8 cellular contexts compared by ENCODE assay signal in the genomic region with DNA sequence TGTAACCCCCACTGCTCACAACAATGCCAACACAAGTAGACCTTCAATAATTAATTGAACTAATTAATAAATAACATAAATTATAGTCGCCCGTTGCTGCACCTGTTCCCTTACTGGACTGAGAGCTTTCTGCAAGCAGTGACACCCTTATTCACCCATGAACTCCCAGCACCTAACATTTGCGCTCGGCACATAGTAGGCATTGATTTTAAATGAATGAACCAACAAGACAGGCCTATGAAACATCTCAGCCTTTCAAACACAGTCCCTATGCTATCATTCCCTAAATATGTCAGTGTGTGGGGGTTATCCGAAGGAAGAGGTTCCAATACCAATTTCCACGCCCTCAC. TPM values are rescaled to one million over a fixed set of nuclear protein-coding genes. Genes with fewer than 3 reads are reported as not detected.
DNase-seq lines count a peak whose midpoint lies in the region; ATAC-seq and TF ChIP-seq lines count a peak whose summit lies in the region.

No MANE protein-coding gene starts in this region.

- intact Hi-C loops in left lung (cut with DNase I), result loop anchor here in 1 of 2 donors (10.0 kb wide), 1 partner anchor 65 kb away; a partner anchor contains a TSS

- H3K27ac ChIP-seq in left lung, result no peak overlapping the region
- H3K27ac ChIP-seq in suprapubic skin, result no peak overlapping the region

- no peak for TF ChIP-seq EP300 in suprapubic skin (IDR thresholded peaks at IDR 0.05)

- peaks cover 16 to 56% of the 10 kb centered on the region in 2 donors for H3K4me1 ChIP-seq in left lung
- H3K4me1 ChIP-seq in suprapubic skin, result peaks cover 42% of the 10 kb centered on the region

- no peaks in the 10 kb centered on the region for H3K9me3 Mint-ChIP-seq in T-helper 1 cell treated with Interleukin-12 subunit alpha and Interleukin-12 subunit beta and Interleukin-4 antibody, amounts not matched to agents 30 μg/mL and 1 μg/mL, for 36 hours
- H3K9me3 Mint-ChIP-seq in activated naive CD8-positive, alpha-beta T cell treated with anti-CD3 and anti-CD28 coated beads, Interleukin-2, amount 10 ng/mL, durations not matched to agents 7 days and 5 days, result no peaks in the 10 kb centered on the region

- no peak for TF ChIP-seq POLR2A in suprapubic skin (IDR thresholded peaks at IDR 0.05)

- POLR2A ChIA-PET in activated naive CD8-positive, alpha-beta T cell treated with anti-CD3 and anti-CD28 coated beads, Interleukin-2, amount 10 ng/mL, durations not matched to agents 7 days and 5 days (lab: Charles Lee), result interaction anchor here (0.8 to 1.6 kb wide), 2 partner anchors 145 to 173 kb away, joined by 3 to 4 read pairs; no protein-coding TSS in a partner anchor

- peaks cover 6% of the 10 kb centered on the region for H3K36me3 Mint-ChIP-seq in T-helper 1 cell treated with Interleukin-12 subunit alpha and Interleukin-12 subunit beta and Interleukin-4 antibody, amounts not matched to agents 30 μg/mL and 1 μg/mL, for 36 hours (ENCODE audit: low read depth)
- peaks cover 7% of the 10 kb centered on the region for H3K36me3 Mint-ChIP-seq in activated naive CD8-positive, alpha-beta T cell treated with anti-CD3 and anti-CD28 coated beads, Interleukin-2, amount 10 ng/mL, durations not matched to agents 7 days and 5 days

- H3K27me3 ChIP-seq in left lung (no peaks in the 10 kb centered on the region), suprapubic skin (no peaks in the 10 kb centered on the region)

- DNase-seq in T-helper 1 cell (no peak), left lung (no peak), suprapubic skin (ENCODE audit: low spot score in 2 of 2) (no peak), KG1 (lab: John Stamatoyannopoulos, UW) (no peak), HuH-7.5 (ENCODE audit: low spot score) (no peak), NCI-H82 (lab: John Stamatoyannopoulos, UW) (no peak)
- no peak for DNase-seq in activated naive CD8-positive, alpha-beta T cell treated with anti-CD3 and anti-CD28 coated beads, Interleukin-2, amount 10 ng/mL, durations not matched to agents 7 days and 5 days

- no peaks in the 10 kb centered on the region for H3K27me3 Mint-ChIP-seq in T-helper 1 cell treated with Interleukin-12 subunit alpha and Interleukin-12 subunit beta and Interleukin-4 antibody, amounts not matched to agents 30 μg/mL and 1 μg/mL, for 36 hours (ENCODE audit: low read depth)
- no peaks in the 10 kb centered on the region for H3K27me3 Mint-ChIP-seq in activated naive CD8-positive, alpha-beta T cell treated with anti-CD3 and anti-CD28 coated beads, Interleukin-2, amount 10 ng/mL, durations not matched to agents 7 days and 5 days

- peak overlapping the region; percentile 97 for H3K4me3 Mint-ChIP-seq in T-helper 1 cell treated with Interleukin-12 subunit alpha and Interleukin-12 subunit beta and Interleukin-4 antibody, amounts not matched to agents 30 μg/mL and 1 μg/mL, for 36 hours
- H3K4me3 Mint-ChIP-seq in activated naive CD8-positive, alpha-beta T cell treated with anti-CD3 and anti-CD28 coated beads, Interleukin-2, amount 10 ng/mL, durations not matched to agents 7 days and 5 days, result peak overlapping the region; percentile 96

- H3K9me3 ChIP-seq in left lung, result no peaks in the 10 kb centered on the region
- H3K9me3 ChIP-seq in suprapubic skin, result no peaks in the 10 kb centered on the region

- peak overlapping the region; percentile 93 for H3K27ac Mint-ChIP-seq in T-helper 1 cell treated with Interleukin-12 subunit alpha and Interleukin-12 subunit beta and Interleukin-4 antibody, amounts not matched to agents 30 μg/mL and 1 μg/mL, for 36 hours
- H3K27ac Mint-ChIP-seq in activated naive CD8-positive, alpha-beta T cell treated with anti-CD3 and anti-CD28 coated beads, Interleukin-2, amount 10 ng/mL, durations not matched to agents 7 days and 5 days, result peak overlapping the region; percentile 93

- H3K36me3 ChIP-seq in left lung (no peaks in the 10 kb centered on the region), suprapubic skin (no peaks in the 10 kb centered on the region)

- peaks cover 35% of the 10 kb centered on the region for H3K4me1 Mint-ChIP-seq in T-helper 1 cell treated with Interleukin-12 subunit alpha and Interleukin-12 subunit beta and Interleukin-4 antibody, amounts not matched to agents 30 μg/mL and 1 μg/mL, for 36 hours (ENCODE audit: low read depth)
- H3K4me1 Mint-ChIP-seq in activated naive CD8-positive, alpha-beta T cell treated with anti-CD3 and anti-CD28 coated beads, Interleukin-2, amount 10 ng/mL, durations not matched to agents 7 days and 5 days, result peaks cover 34% of the 10 kb centered on the region

- ATAC-seq in activated naive CD8-positive, alpha-beta T cell treated with anti-CD3 and anti-CD28 coated beads, Interleukin-2, amount 10 ng/mL, durations not matched to agents 7 days and 5 days (ENCODE audit: low read depth), result no peak
- no peak for ATAC-seq in left lung

- peak overlapping the region; percentile 87 to 93 for H3K4me3 ChIP-seq in left lung
- H3K4me3 ChIP-seq in suprapubic skin, result peak overlapping the region; percentile 99

- no peak for TF ChIP-seq CTCF in left lung (IDR thresholded peaks at IDR 0.05)
- TF ChIP-seq CTCF in suprapubic skin (IDR thresholded peaks at IDR 0.05), result no peak

- 23% methylated on average over 6 of the region's 6 CpGs for WGBS in suprapubic skin

RNA-seq across cellular contexts. Expression of a gene that starts 1.1 kb away (rescaled TPM):
- 10 to 100 TPM; 48.8 to 49.4 TPM for total RNA-seq in activated naive CD8-positive, alpha-beta T cell treated with anti-CD3 and anti-CD28 coated beads, Interleukin-2, amount 10 ng/mL, durations not matched to agents 7 days and 5 days
- total RNA-seq in left lung, result 10 to 100 TPM; 27.1 to 35.6 TPM
- 10 to 100 TPM; 19.1 to 28.5 (median 23.6) TPM for total RNA-seq in suprapubic skin

RNA-seq across cellular contexts. Expression of a gene that starts 1.3 kb away (rescaled TPM):
- total RNA-seq in activated naive CD8-positive, alpha-beta T cell treated with anti-CD3 and anti-CD28 coated beads, Interleukin-2, amount 10 ng/mL, durations not matched to agents 7 days and 5 days, result 1 to 10 TPM; 4.5 to 6.8 TPM
- total RNA-seq in left lung, result 1 to 10 TPM; 1.4 to 2.9 TPM
- total RNA-seq in suprapubic skin, result 1 to 10 TPM in 2 of 4 donors, under 1 TPM in 2; 0.36 to 2.5 (median 1.1) TPM
